ENCODE assay signal across 17 cellular contexts in genomic region chr5:179488464-179488863, GRCh38.
A peak's percentile ranks its signal among the peaks of the same experiment; 100 is the strongest.
DNase-seq lines count a peak whose midpoint lies in the region; TF ChIP-seq lines count a peak whose summit lies in the region.
"Had no signal": no experiment of that assay in that cellular context is flagged by ENCODE, and none has a peak within 500 bp of the region (broad histone marks: within the 10 kb centered on the region; RNA-seq: fewer than 3 reads in every experiment).

No MANE protein-coding gene starts in this region.

- TF ChIP-seq CTCF in AG10803 (conservative IDR thresholded peaks at IDR 0.05; ENCODE audit: low read length) (no peak), spleen (IDR thresholded peaks at IDR 0.05 in 8 of 11, conservative IDR thresholded peaks at IDR 0.05 in 3 of 11) (no peak)

- no peaks in the 10 kb centered on the region for H3K36me3 ChIP-seq in spleen
- H3K36me3 ChIP-seq: BLaER1 had no signal

- WGBS in spleen, 5 donors: 71 to 82% (median 77%) methylated on average over 8 of the region's 8 CpGs

- TF ChIP-seq POLR2A in spleen (IDR thresholded peaks at IDR 0.05): no peak

- intact Hi-C loops in spleen (cut with DNase I; ENCODE audit: low total_unique reads): no loop called here

- peaks cover 0 to 48% (median 19%) of the 10 kb centered on the region in 6 donors for H3K4me1 ChIP-seq in spleen
- H3K4me1 ChIP-seq: BLaER1 had no signal

- H3K4me3 ChIP-seq in AG10803 (ENCODE audit: low read length) (no peak overlapping the region), spleen (no peak overlapping the region)
- H3K4me3 ChIP-seq: BLaER1 had no signal

- no peaks in the 10 kb centered on the region for H3K9me3 ChIP-seq in spleen
- H3K9me3 ChIP-seq: BLaER1 had no signal

- peak overlapping the region; percentile 15 to 72 (median 54) for H3K27ac ChIP-seq in spleen
- H3K27ac ChIP-seq: BLaER1 had no signal

- no peaks in the 10 kb centered on the region for H3K27me3 ChIP-seq in spleen (replicated peaks in 1 of 7)
- H3K27me3 ChIP-seq: BLaER1 had no signal

- DNase-seq in AG10803 (ENCODE audit: low read depth): peak; percentile 15
- DNase-seq in GM03348 (ENCODE audit: low spot score): peak; percentile 30
- DNase-seq in fibroblast of peridontal ligament (ENCODE audit: extremely low read depth): peak; percentile 33
- no peak for DNase-seq in spleen
- no peak for DNase-seq in EL
- DNase-seq in amniotic stem cell (lab: John Stamatoyannopoulos, UW): no peak
- no peak for DNase-seq in NCI-H82 (lab: John Stamatoyannopoulos, UW)
- DNase-seq: CD4-positive, alpha-beta memory T cell; DMS153; KG1; NCI-H1105 treated with DMSO at 0.1 percent for 48 hours; NCI-H1694; NCI-H2081 treated with DMSO at 0.1 percent for 48 hours; NCI-H510A; NCI-H748 treated with DMSO at 0.1 percent for 48 hours; SHP77 had no signal

Comparison
In these comparisons a context has a peak if more than half of its experiments do, and no peak if none do; other contexts are left out.
1. DNase-seq: peak in AG10803 (single experiment), GM03348 (single experiment) and fibroblast of peridontal ligament (single experiment); none in spleen (single experiment), EL (single experiment), amniotic stem cell (single experiment) and NCI-H82 (single experiment).